12 cellular contexts compared by ENCODE assay signal in the genomic region with DNA sequence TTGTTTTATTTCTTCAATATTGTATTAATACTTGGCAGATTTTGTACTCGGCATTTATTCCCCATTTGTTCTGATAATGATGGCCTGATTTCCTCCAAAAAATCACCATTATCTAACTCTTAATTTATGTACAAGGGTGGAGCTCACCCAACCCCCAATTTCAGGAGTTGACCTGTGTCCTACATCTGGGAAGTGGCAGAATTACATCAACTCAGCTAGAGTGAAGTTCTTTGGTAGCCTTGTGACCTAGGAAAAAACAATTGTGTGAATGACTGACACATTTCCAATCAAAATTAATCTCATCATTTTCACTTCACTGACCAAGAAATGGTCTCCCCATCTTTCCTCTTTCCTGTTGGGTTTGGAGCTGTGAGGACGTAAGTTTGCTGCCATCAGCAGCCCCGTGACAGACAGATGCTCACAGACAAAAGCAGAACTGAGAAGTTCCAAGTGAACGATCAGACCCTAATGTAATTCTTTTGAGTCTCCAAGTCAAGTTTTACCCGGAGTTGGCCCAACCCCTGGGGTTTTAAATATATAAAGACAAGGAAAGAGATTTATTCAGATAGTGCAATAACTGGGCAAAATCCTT. TPM values are rescaled to one million over a fixed set of nuclear protein-coding genes. Genes with fewer than 3 reads are reported as not detected.
A peak's percentile ranks its signal among the peaks of the same experiment; 100 is the strongest.
DNase-seq lines count a peak whose midpoint lies in the region; ATAC-seq and TF ChIP-seq lines count a peak whose summit lies in the region.
"Had no signal": no experiment of that assay in that cellular context is flagged by ENCODE, and none has a peak within 500 bp of the region (broad histone marks: within the 10 kb centered on the region; RNA-seq: fewer than 3 reads in every experiment).

No MANE protein-coding gene starts in this region.

- no peaks in the 10 kb centered on the region for H3K36me3 Mint-ChIP-seq in stimulated activated naive CD8-positive, alpha-beta T cell treated with anti-CD3 and anti-CD28 coated beads, Interleukin-15, Interleukin-2, amounts not matched to agents 100 ng/mL and 50 ng/mL, for 24 hours (ENCODE audit: low read depth)
- peaks cover 62% of the 10 kb centered on the region for H3K36me3 Mint-ChIP-seq in dendritic cell treated with granulocyte-macrophage colony-stimulating factor and Interleukin-4, amounts not matched to agents 40 ng/mL and 50 ng/mL, for 4 days (ENCODE audit: low read depth)
- no peaks in the 10 kb centered on the region for H3K36me3 Mint-ChIP-seq in activated T-helper 2 cell treated with anti-CD3 and anti-CD28 coated beads, Interferon-gamma antibody, Interleukin-2, Interleukin-4, amounts not matched to agents 10 μg/mL and 5 μg/mL and 100 μg/mL, durations not matched to agents 14 hours and 24 hours and 36 hours (ENCODE audit: low read depth)

- H3K4me3 ChIP-seq in aorta (ENCODE audit: low read length in 2 of 2) (no peak overlapping the region), esophagus squamous epithelium (no peak overlapping the region)

- H3K27ac ChIP-seq in aorta (ENCODE audit: low read depth in 1 of 2, low read length in 2 of 2) (no peak overlapping the region), esophagus squamous epithelium (peak overlapping the region in 1 of 4 donors; percentile 16)

- H3K4me3 Mint-ChIP-seq in stimulated activated naive CD8-positive, alpha-beta T cell treated with anti-CD3 and anti-CD28 coated beads, Interleukin-15, Interleukin-2, amounts not matched to agents 100 ng/mL and 50 ng/mL, for 24 hours, result no peak overlapping the region
- no peak overlapping the region for H3K4me3 Mint-ChIP-seq in stimulated activated naive CD8-positive, alpha-beta T cell treated with anti-CD3 and anti-CD28 coated beads, Interleukin-15, amount 100 ng/mL, for 72 hours
- H3K4me3 Mint-ChIP-seq in dendritic cell treated with granulocyte-macrophage colony-stimulating factor and Interleukin-4, amounts not matched to agents 40 ng/mL and 50 ng/mL, for 4 days, result peak overlapping the region; percentile 17
- H3K4me3 Mint-ChIP-seq in activated T-helper 2 cell treated with anti-CD3 and anti-CD28 coated beads, Interferon-gamma antibody, Interleukin-2, Interleukin-4, amounts not matched to agents 10 μg/mL and 5 μg/mL and 100 μg/mL, durations not matched to agents 14 hours and 24 hours and 36 hours (ENCODE audit: low read depth), result no peak overlapping the region
- H3K4me3 Mint-ChIP-seq: activated T-helper 17 cell treated with anti-CD3 and anti-CD28 coated beads, Interleukin-2, amount 50 U/mL, for 72 hours had no signal

- no peak for ATAC-seq in stimulated activated naive CD8-positive, alpha-beta T cell treated with anti-CD3 and anti-CD28 coated beads, Interleukin-15, amount 100 ng/mL, for 72 hours
- ATAC-seq in HG03060 (IDR thresholded peaks at IDR 0.05; ENCODE audit: low read depth, unreplicated experiment), result peak; percentile 47
- peak; percentile 54 for ATAC-seq in aorta (ENCODE audit: low FRiP score)
- ATAC-seq: activated T-helper 17 cell treated with anti-CD3 and anti-CD28 coated beads, Interleukin-2, amount 50 U/mL, for 72 hours had no signal

- H3K9me3 Mint-ChIP-seq in stimulated activated naive CD8-positive, alpha-beta T cell treated with anti-CD3 and anti-CD28 coated beads, Interleukin-15, Interleukin-2, amounts not matched to agents 100 ng/mL and 50 ng/mL, for 24 hours, result no peaks in the 10 kb centered on the region
- H3K9me3 Mint-ChIP-seq in stimulated activated naive CD8-positive, alpha-beta T cell treated with anti-CD3 and anti-CD28 coated beads, Interleukin-15, amount 100 ng/mL, for 72 hours, result no peaks in the 10 kb centered on the region
- H3K9me3 Mint-ChIP-seq in dendritic cell treated with granulocyte-macrophage colony-stimulating factor and Interleukin-4, amounts not matched to agents 40 ng/mL and 50 ng/mL, for 4 days, result no peaks in the 10 kb centered on the region
- no peaks in the 10 kb centered on the region for H3K9me3 Mint-ChIP-seq in activated T-helper 2 cell treated with anti-CD3 and anti-CD28 coated beads, Interferon-gamma antibody, Interleukin-2, Interleukin-4, amounts not matched to agents 10 μg/mL and 5 μg/mL and 100 μg/mL, durations not matched to agents 14 hours and 24 hours and 36 hours
- H3K9me3 Mint-ChIP-seq: activated T-helper 17 cell treated with anti-CD3 and anti-CD28 coated beads, Interleukin-2, amount 50 U/mL, for 72 hours had no signal

- H3K27ac Mint-ChIP-seq in stimulated activated naive CD8-positive, alpha-beta T cell treated with anti-CD3 and anti-CD28 coated beads, Interleukin-15, Interleukin-2, amounts not matched to agents 100 ng/mL and 50 ng/mL, for 24 hours, result peak overlapping the region; percentile 52
- H3K27ac Mint-ChIP-seq in stimulated activated naive CD8-positive, alpha-beta T cell treated with anti-CD3 and anti-CD28 coated beads, Interleukin-15, amount 100 ng/mL, for 72 hours, result no peak overlapping the region
- H3K27ac Mint-ChIP-seq in dendritic cell treated with granulocyte-macrophage colony-stimulating factor and Interleukin-4, amounts not matched to agents 40 ng/mL and 50 ng/mL, for 4 days, result peak overlapping the region; percentile 86
- no peak overlapping the region for H3K27ac Mint-ChIP-seq in activated T-helper 2 cell treated with anti-CD3 and anti-CD28 coated beads, Interferon-gamma antibody, Interleukin-2, Interleukin-4, amounts not matched to agents 10 μg/mL and 5 μg/mL and 100 μg/mL, durations not matched to agents 14 hours and 24 hours and 36 hours
- H3K27ac Mint-ChIP-seq: activated T-helper 17 cell treated with anti-CD3 and anti-CD28 coated beads, Interleukin-2, amount 50 U/mL, for 72 hours had no signal

- intact Hi-C loops in dendritic cell treated with granulocyte-macrophage colony-stimulating factor and Interleukin-4, amounts not matched to agents 40 ng/mL and 50 ng/mL, for 4 days (cut with micrococcal nuclease), result loop anchor here (5.0 to 10.0 kb wide), 2 partner anchors 46 to 128 kb away; partner anchors contain the start of gene MS4A6A
- intact Hi-C loops in aorta (cut with DNase I), result no loop called here
- intact Hi-C loops in esophagus squamous epithelium (cut with DNase I), result no loop called here
- intact Hi-C loops in activated T-helper 2 cell treated with anti-CD3 and anti-CD28 coated beads, Interferon-gamma antibody, Interleukin-2, Interleukin-4, amounts not matched to agents 10 μg/mL and 5 μg/mL and 100 μg/mL, durations not matched to agents 14 hours and 24 hours and 36 hours (cut with micrococcal nuclease), result no loop called here

- H3K27me3 ChIP-seq in aorta (ENCODE audit: control insufficient read depth in 1 of 2, insufficient read depth in 2 of 2, low read length in 1 of 2), result no peaks in the 10 kb centered on the region
- no peaks in the 10 kb centered on the region for H3K27me3 ChIP-seq in esophagus squamous epithelium

- DNase-seq in stimulated activated naive CD8-positive, alpha-beta T cell treated with anti-CD3 and anti-CD28 coated beads, Interleukin-15, amount 100 ng/mL, for 72 hours, result no peak
- DNase-seq in aorta (peak in 1 of 2 donors; percentile 77), esophagus squamous epithelium (lab: John Stamatoyannopoulos, UW) (no peak)
- DNase-seq in activated T-helper 2 cell treated with anti-CD3 and anti-CD28 coated beads, Interferon-gamma antibody, Interleukin-2, Interleukin-4, amounts not matched to agents 10 μg/mL and 5 μg/mL and 100 μg/mL, durations not matched to agents 14 hours and 24 hours and 36 hours (ENCODE audit: low spot score), result no peak
- no peak for DNase-seq in central memory CD4-positive, alpha-beta T cell
- DNase-seq: ACHN; effector CD4-positive, alpha-beta T cell; NCI-H2171 had no signal

- peaks cover 23% of the 10 kb centered on the region for H3K27me3 Mint-ChIP-seq in stimulated activated naive CD8-positive, alpha-beta T cell treated with anti-CD3 and anti-CD28 coated beads, Interleukin-15, Interleukin-2, amounts not matched to agents 100 ng/mL and 50 ng/mL, for 24 hours
- peaks cover 11% of the 10 kb centered on the region for H3K27me3 Mint-ChIP-seq in stimulated activated naive CD8-positive, alpha-beta T cell treated with anti-CD3 and anti-CD28 coated beads, Interleukin-15, amount 100 ng/mL, for 72 hours
- no peaks in the 10 kb centered on the region for H3K27me3 Mint-ChIP-seq in dendritic cell treated with granulocyte-macrophage colony-stimulating factor and Interleukin-4, amounts not matched to agents 40 ng/mL and 50 ng/mL, for 4 days
- H3K27me3 Mint-ChIP-seq in activated T-helper 2 cell treated with anti-CD3 and anti-CD28 coated beads, Interferon-gamma antibody, Interleukin-2, Interleukin-4, amounts not matched to agents 10 μg/mL and 5 μg/mL and 100 μg/mL, durations not matched to agents 14 hours and 24 hours and 36 hours (ENCODE audit: low read depth), result no peaks in the 10 kb centered on the region

- H3K9me3 ChIP-seq in aorta (ENCODE audit: control insufficient read depth, low read length) (no peaks in the 10 kb centered on the region), esophagus squamous epithelium (no peaks in the 10 kb centered on the region)

- TF ChIP-seq POLR2A in esophagus squamous epithelium (IDR thresholded peaks at IDR 0.05), result no peak

- H3K4me1 ChIP-seq in aorta (ENCODE audit: control insufficient read depth in 1 of 2, insufficient read depth in 2 of 2, low read length in 2 of 2) (no peaks in the 10 kb centered on the region), esophagus squamous epithelium (no peaks in the 10 kb centered on the region)

- WGBS in aorta, 2 donors, result 41 to 53% methylated on average over 5 of the region's 5 CpGs
- 42 to 50% methylated on average over 5 of the region's 5 CpGs for WGBS in esophagus squamous epithelium, 2 donors

- H3K36me3 ChIP-seq in aorta (ENCODE audit: control insufficient read depth in 1 of 2, insufficient read depth in 2 of 2, low read length in 1 of 2) (no peaks in the 10 kb centered on the region), esophagus squamous epithelium (no peaks in the 10 kb centered on the region)

- TF ChIP-seq CTCF in esophagus squamous epithelium (IDR thresholded peaks at IDR 0.05), result no peak

- H3K4me1 Mint-ChIP-seq in stimulated activated naive CD8-positive, alpha-beta T cell treated with anti-CD3 and anti-CD28 coated beads, Interleukin-15, Interleukin-2, amounts not matched to agents 100 ng/mL and 50 ng/mL, for 24 hours (ENCODE audit: low read depth), result peaks cover 39% of the 10 kb centered on the region
- H3K4me1 Mint-ChIP-seq in stimulated activated naive CD8-positive, alpha-beta T cell treated with anti-CD3 and anti-CD28 coated beads, Interleukin-15, amount 100 ng/mL, for 72 hours, result peaks cover 26% of the 10 kb centered on the region
- peaks cover 57% of the 10 kb centered on the region for H3K4me1 Mint-ChIP-seq in dendritic cell treated with granulocyte-macrophage colony-stimulating factor and Interleukin-4, amounts not matched to agents 40 ng/mL and 50 ng/mL, for 4 days (ENCODE audit: low read depth)
- peaks cover 5% of the 10 kb centered on the region for H3K4me1 Mint-ChIP-seq in activated T-helper 2 cell treated with anti-CD3 and anti-CD28 coated beads, Interferon-gamma antibody, Interleukin-2, Interleukin-4, amounts not matched to agents 10 μg/mL and 5 μg/mL and 100 μg/mL, durations not matched to agents 14 hours and 24 hours and 36 hours (ENCODE audit: low read depth)

RNA-seq across cellular contexts. Expression of gene MS4A6E, which starts 16.6 kb away (rescaled TPM):
- total RNA-seq in aorta (1 to 10 TPM in 1 of 2 donors, not detected in 1; 1.3 TPM), esophagus squamous epithelium (not detected)
- not detected for polyA plus RNA-seq in aorta
- not detected in 2 replicates for total RNA-seq in activated T-helper 2 cell treated with anti-CD3 and anti-CD28 coated beads, Interferon-gamma antibody, Interleukin-2, Interleukin-4, amounts not matched to agents 10 μg/mL and 5 μg/mL and 100 μg/mL, durations not matched to agents 14 hours and 24 hours and 36 hours
- total RNA-seq: activated T-helper 17 cell treated with anti-CD3 and anti-CD28 coated beads, Interleukin-2, amount 50 U/mL, for 72 hours had no signal

RNA-seq across cellular contexts. Expression of gene MS4A4A, which starts 30.0 kb away (rescaled TPM):
- 10 to 100 TPM; 32.0 to 67.0 TPM for total RNA-seq in aorta
- 10 to 100 TPM in 1 of 2 donors, 1 to 10 TPM in 1; 3.9 to 42.8 TPM for polyA plus RNA-seq in aorta
- 10 to 100 TPM in 2 of 4 donors, 1 to 10 TPM in 1, under 1 TPM in 1; 0.42 to 32.0 (median 8.3) TPM for total RNA-seq in esophagus squamous epithelium
- total RNA-seq in activated T-helper 2 cell treated with anti-CD3 and anti-CD28 coated beads, Interferon-gamma antibody, Interleukin-2, Interleukin-4, amounts not matched to agents 10 μg/mL and 5 μg/mL and 100 μg/mL, durations not matched to agents 14 hours and 24 hours and 36 hours, result not detected in 2 replicates
- total RNA-seq: activated T-helper 17 cell treated with anti-CD3 and anti-CD28 coated beads, Interleukin-2, amount 50 U/mL, for 72 hours had no signal

Comparison
In these comparisons a context has a peak if more than half of its experiments do, and no peak if none do; other contexts are left out.
1. H3K27ac Mint-ChIP-seq: peak in stimulated activated naive CD8-positive, alpha-beta T cell treated with anti-CD3 and anti-CD28 coated beads, Interleukin-15, Interleukin-2, amounts not matched to agents 100 ng/mL and 50 ng/mL, for 24 hours (single experiment) and dendritic cell treated with granulocyte-macrophage colony-stimulating factor and Interleukin-4, amounts not matched to agents 40 ng/mL and 50 ng/mL, for 4 days (single experiment); none in stimulated activated naive CD8-positive, alpha-beta T cell treated with anti-CD3 and anti-CD28 coated beads, Interleukin-15, amount 100 ng/mL, for 72 hours (0 of 2) and activated T-helper 2 cell treated with anti-CD3 and anti-CD28 coated beads, Interferon-gamma antibody, Interleukin-2, Interleukin-4, amounts not matched to agents 10 μg/mL and 5 μg/mL and 100 μg/mL, durations not matched to agents 14 hours and 24 hours and 36 hours (single experiment).